29 cellular contexts compared by ENCODE assay signal in the genomic region with DNA sequence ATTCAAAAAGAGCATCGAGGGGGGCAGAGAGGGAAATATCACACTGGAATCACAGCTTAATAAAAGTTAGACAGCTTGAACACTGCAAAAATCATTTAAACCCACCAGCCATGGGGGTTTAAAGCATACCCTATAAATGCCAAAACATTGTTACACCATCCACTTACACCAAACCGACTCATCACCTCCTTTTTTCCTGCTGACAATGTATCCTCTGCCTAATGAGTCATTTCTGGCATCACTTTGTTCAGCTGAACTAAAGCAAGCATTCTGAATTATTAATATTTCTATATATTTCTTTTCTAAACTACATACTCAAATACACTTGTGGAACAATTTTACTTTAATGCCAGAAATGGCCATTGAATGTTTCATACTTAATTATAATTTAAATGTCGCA. TPM values are rescaled to one million over a fixed set of nuclear protein-coding genes. Genes with fewer than 3 reads are reported as not detected.
"Had no signal": no experiment of that assay in that cellular context is flagged by ENCODE, and none has a peak within 500 bp of the region (broad histone marks: within the 10 kb centered on the region; RNA-seq: fewer than 3 reads in every experiment).

No MANE protein-coding gene starts in this region.

- H3K4me1 ChIP-seq: Peyer's patch had no signal

- H3K27me3 ChIP-seq: Peyer's patch had no signal

- H3K9me3 ChIP-seq: Peyer's patch had no signal

- ATAC-seq: activated T-helper 17 cell treated with anti-CD3 and anti-CD28 coated beads, Interleukin-2, amount 50 U/mL, for 72 hours had no signal

- H3K4me3 ChIP-seq: cardiac muscle cell, Peyer's patch had no signal

- H3K27ac ChIP-seq: cardiac muscle cell, Peyer's patch, RWPE1, VCaP had no signal

- DNase-seq: activated CD4-positive, alpha-beta memory T cell treated with anti-CD3 and anti-CD28 coated beads, Interleukin-2, amount 10 ng/mL, durations not matched to agents 7 days and 5 days; activated CD4-positive, alpha-beta T cell treated with anti-CD3 and anti-CD28 coated beads, Interleukin-2, amount 50 U/mL, for 1 hour; activated CD4-positive, CD25-positive, alpha-beta regulatory T cell; activated gamma-delta T cell; activated naive CD4-positive, alpha-beta T cell treated with anti-CD3 and anti-CD28 coated beads for 36 hours; activated T-cell treated with anti-CD3 and anti-CD28 coated beads for 4 hours; activated T-cell treated with anti-CD3 and anti-CD28 coated beads, Interleukin-2, amount 50 U/mL, for 48 hours; NCI-H1048; NCI-H146; NCI-H1930; NCI-H2171 treated with DMSO at 0.1 percent for 48 hours; NCI-H226; NCI-H526; NCI-H774; OCI-M1; Peyer's patch; SHP77 treated with DMSO at 0.1 percent for 48 hours; T-helper 1 cell had no signal

- H3K36me3 ChIP-seq: cardiac muscle cell, Peyer's patch had no signal

RNA-seq across cellular contexts. Expression of a gene that starts 21.6 kb away (rescaled TPM):
- total RNA-seq: activated CD4-positive, alpha-beta memory T cell treated with anti-CD3 and anti-CD28 coated beads, Interleukin-2, amount 10 ng/mL, durations not matched to agents 7 days and 5 days; activated CD8-positive, alpha-beta memory T cell treated with anti-CD3 and anti-CD28 coated beads for 36 hours; activated naive CD4-positive, alpha-beta T cell treated with anti-CD3 and anti-CD28 coated beads for 36 hours; activated T-helper 17 cell treated with anti-CD3 and anti-CD28 coated beads, Interleukin-2, amount 50 U/mL, for 72 hours; astrocyte; LHCN-M2; M059J; NCI-H460; Peyer's patch; SK-MEL-5; T-helper 2 cell treated with Interferon-gamma antibody and Interleukin-4, amounts not matched to agents 100 ng/mL and 5 ng/mL, for 36 hours had no signal
